Comparison of ENCODE assay signal across 19 cellular contexts in the genomic region with DNA sequence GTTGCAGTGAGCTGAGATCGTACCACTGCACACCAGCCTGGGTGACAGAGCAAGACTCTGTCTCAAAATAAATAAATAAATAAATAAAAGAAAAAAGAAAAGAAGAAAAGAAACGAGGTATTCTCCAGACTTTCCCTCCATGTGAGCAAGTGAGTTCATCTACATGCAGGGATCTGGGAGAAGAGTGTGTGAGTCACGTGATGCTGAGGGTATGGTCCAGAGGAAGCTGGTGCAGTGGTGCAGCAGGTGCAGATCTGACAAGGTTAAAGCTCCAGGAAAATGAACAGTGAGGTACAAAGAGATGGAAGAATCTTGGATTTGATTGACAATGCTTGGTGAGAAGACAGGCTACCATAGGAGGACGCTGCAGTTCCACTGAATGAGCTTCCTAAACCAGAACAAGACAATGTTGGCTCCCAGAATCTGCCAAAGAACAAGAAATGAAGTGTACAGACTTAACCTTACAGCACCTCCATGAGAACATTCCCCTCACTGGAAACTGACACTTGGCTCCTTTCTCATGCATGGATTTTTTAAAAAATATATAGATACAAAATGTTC.
DNase-seq lines count a peak whose midpoint lies in the region; ATAC-seq and TF ChIP-seq lines count a peak whose summit lies in the region.
"Had no signal": no experiment of that assay in that cellular context is flagged by ENCODE, and none has a peak within 500 bp of the region (broad histone marks: within the 10 kb centered on the region; RNA-seq: fewer than 3 reads in every experiment).

No MANE protein-coding gene starts in this region.

- peak; percentile 40 for TF ChIP-seq RAD21 in Ishikawa (IDR thresholded peaks at IDR 0.05; ENCODE audit: low read depth)

- in situ Hi-C loops in GM13977 (cut with MboI; ENCODE audit: low pct_unique_long_range_greater_than_20kb, low sequenced_read_pairs, unreplicated experiment), result no loop called here

- H3K27ac ChIP-seq in VCaP (no peak overlapping the region), foreskin keratinocyte (no peak overlapping the region)
- H3K27ac ChIP-seq: PC-9 had no signal

- TF ChIP-seq EP300 in Ishikawa (IDR thresholded peaks at IDR 0.05; ENCODE audit: borderline replicate concordance), result no peak

- H3K36me3 ChIP-seq in MG63, result no peaks in the 10 kb centered on the region
- no peaks in the 10 kb centered on the region for H3K36me3 ChIP-seq in H7 (replicated peaks; ENCODE audit: control insufficient read depth, insufficient read depth, low read length)

- H3K4me1 ChIP-seq in foreskin keratinocyte, result no peaks in the 10 kb centered on the region

- ATAC-seq in foreskin keratinocyte, result no peak
- ATAC-seq in sciatic nerve, result no peak
- ATAC-seq: CD8-positive, alpha-beta T cell; GM12878 had no signal

- intact Hi-C loops in sciatic nerve (cut with DNase I), result no loop called here

- no peaks in the 10 kb centered on the region for H3K27me3 ChIP-seq in foreskin keratinocyte
- no peaks in the 10 kb centered on the region for H3K27me3 ChIP-seq in MG63
- no peaks in the 10 kb centered on the region for H3K27me3 ChIP-seq in H7 (ENCODE audit: control insufficient read depth, insufficient read depth, low read length)

- no peak overlapping the region for H3K4me3 ChIP-seq in MG63
- H3K4me3 ChIP-seq in H7 (ENCODE audit: insufficient read depth, low read depth, low read length), result no peak overlapping the region
- H3K4me3 ChIP-seq: GM12878, PC-9 had no signal

- no peaks in the 10 kb centered on the region for H3K9me3 ChIP-seq in MG63
- H3K9me3 ChIP-seq: SK-N-SH had no signal

- no peak for DNase-seq in GM13977 (ENCODE audit: low spot score)
- DNase-seq in foreskin keratinocyte, result no peak
- no peak for DNase-seq in MG63
- DNase-seq in H7, result no peak
- DNase-seq in sciatic nerve (ENCODE audit: low spot score), result no peak
- DNase-seq: CD8-positive, alpha-beta T cell; GDM1; GOT3; MV-4-11; NCI-H1436; NCI-H2081; NCI-H510A treated with DMSO at 0.1 percent for 48 hours; NCI-H82; PC-9; SK-N-SH; T-helper 1 cell had no signal

- peak; percentile 24 for TF ChIP-seq CTCF in GM13977 (IDR thresholded peaks at IDR 0.05; ENCODE audit: extremely low read depth, insufficient read depth, missing control alignments)
- 0 out of 2 replicates have a peak, but pooled peaks have one; percentile 10 for TF ChIP-seq CTCF in VCaP (conservative IDR thresholded peaks at IDR 0.05)
- TF ChIP-seq CTCF in foreskin keratinocyte (conservative IDR thresholded peaks at IDR 0.05), result peak; percentile 38

TF ChIP-seq in Ishikawa, 13 proteins besides CTCF, POLR2A, EP300 and RAD21:
- TF ChIP-seq YY1 (IDR thresholded peaks at IDR 0.05; ENCODE audit: low read depth) (no peak), FOXM1 (IDR thresholded peaks at IDR 0.05; ENCODE audit: borderline replicate concordance, low read depth) (no peak), EGR1 (IDR thresholded peaks at IDR 0.05) (no peak), TAF1 (IDR thresholded peaks at IDR 0.05; ENCODE audit: low read depth) (no peak), ZBTB7A (IDR thresholded peaks at IDR 0.05; ENCODE audit: low read depth) (no peak), TCF12 (IDR thresholded peaks at IDR 0.05; ENCODE audit: low read depth) (no peak), CEBPB (IDR thresholded peaks at IDR 0.05) (no peak), TEAD4 (IDR thresholded peaks at IDR 0.05) (no peak), CREB1 (IDR thresholded peaks at IDR 0.05; ENCODE audit: low read depth) (no peak), NFIC (IDR thresholded peaks at IDR 0.05) (no peak)
- TF ChIP-seq, protein P1, sequence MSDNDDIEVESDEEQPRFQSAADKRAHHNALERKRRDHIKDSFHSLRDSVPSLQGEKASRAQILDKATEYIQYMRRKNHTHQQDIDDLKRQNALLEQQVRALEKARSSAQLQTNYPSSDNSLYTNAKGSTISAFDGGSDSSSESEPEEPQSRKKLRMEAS (IDR thresholded peaks at IDR 0.05), result no peak
- TF ChIP-seq, protein P2, sequence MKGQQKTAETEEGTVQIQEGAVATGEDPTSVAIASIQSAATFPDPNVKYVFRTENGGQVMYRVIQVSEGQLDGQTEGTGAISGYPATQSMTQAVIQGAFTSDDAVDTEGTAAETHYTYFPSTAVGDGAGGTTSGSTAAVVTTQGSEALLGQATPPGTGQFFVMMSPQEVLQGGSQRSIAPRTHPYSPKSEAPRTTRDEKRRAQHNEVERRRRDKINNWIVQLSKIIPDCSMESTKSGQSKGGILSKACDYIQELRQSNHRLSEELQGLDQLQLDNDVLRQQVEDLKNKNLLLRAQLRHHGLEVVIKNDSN (IDR thresholded peaks at IDR 0.05), result no peak
- TF ChIP-seq, protein P3, sequence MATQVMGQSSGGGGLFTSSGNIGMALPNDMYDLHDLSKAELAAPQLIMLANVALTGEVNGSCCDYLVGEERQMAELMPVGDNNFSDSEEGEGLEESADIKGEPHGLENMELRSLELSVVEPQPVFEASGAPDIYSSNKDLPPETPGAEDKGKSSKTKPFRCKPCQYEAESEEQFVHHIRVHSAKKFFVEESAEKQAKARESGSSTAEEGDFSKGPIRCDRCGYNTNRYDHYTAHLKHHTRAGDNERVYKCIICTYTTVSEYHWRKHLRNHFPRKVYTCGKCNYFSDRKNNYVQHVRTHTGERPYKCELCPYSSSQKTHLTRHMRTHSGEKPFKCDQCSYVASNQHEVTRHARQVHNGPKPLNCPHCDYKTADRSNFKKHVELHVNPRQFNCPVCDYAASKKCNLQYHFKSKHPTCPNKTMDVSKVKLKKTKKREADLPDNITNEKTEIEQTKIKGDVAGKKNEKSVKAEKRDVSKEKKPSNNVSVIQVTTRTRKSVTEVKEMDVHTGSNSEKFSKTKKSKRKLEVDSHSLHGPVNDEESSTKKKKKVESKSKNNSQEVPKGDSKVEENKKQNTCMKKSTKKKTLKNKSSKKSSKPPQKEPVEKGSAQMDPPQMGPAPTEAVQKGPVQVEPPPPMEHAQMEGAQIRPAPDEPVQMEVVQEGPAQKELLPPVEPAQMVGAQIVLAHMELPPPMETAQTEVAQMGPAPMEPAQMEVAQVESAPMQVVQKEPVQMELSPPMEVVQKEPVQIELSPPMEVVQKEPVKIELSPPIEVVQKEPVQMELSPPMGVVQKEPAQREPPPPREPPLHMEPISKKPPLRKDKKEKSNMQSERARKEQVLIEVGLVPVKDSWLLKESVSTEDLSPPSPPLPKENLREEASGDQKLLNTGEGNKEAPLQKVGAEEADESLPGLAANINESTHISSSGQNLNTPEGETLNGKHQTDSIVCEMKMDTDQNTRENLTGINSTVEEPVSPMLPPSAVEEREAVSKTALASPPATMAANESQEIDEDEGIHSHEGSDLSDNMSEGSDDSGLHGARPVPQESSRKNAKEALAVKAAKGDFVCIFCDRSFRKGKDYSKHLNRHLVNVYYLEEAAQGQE (IDR thresholded peaks at IDR 0.05; ENCODE audit: low read depth), result no peak
